9 cellular contexts compared by ENCODE assay signal in genomic region chr12:53989227-53990113, GRCh38. TPM values are rescaled to one million over a fixed set of nuclear protein-coding genes. Genes with fewer than 3 reads are reported as not detected.
A peak's percentile ranks its signal among the peaks of the same experiment; 100 is the strongest.
DNase-seq lines count a peak whose midpoint lies in the region; ATAC-seq, FAIRE-seq and TF ChIP-seq lines count a peak whose summit lies in the region.
"Had no signal": no experiment of that assay in that cellular context is flagged by ENCODE, and none has a peak within 500 bp of the region (broad histone marks: within the 10 kb centered on the region; RNA-seq: fewer than 3 reads in every experiment).

No MANE protein-coding gene starts in this region.

- peaks cover 93 to 97% of the 10 kb centered on the region in 2 donors for H3K27me3 Mint-ChIP-seq in CD8-positive, alpha-beta memory T cell

- peaks cover 96% of the 10 kb centered on the region for H3K27me3 ChIP-seq in CD8-positive, alpha-beta memory T cell (ENCODE audit: insufficient read depth, low read length, poor library complexity, severe bottlenecking)
- H3K27me3 ChIP-seq in endothelial cell of umbilical vein (ENCODE audit: control insufficient read depth in 2 of 2, insufficient read depth in 2 of 2, low read length in 2 of 2) (peaks cover 90 to 93% of the 10 kb centered on the region in 2 experiments), vagina (peaks cover 38% of the 10 kb centered on the region)

- H3K9me3 Mint-ChIP-seq in CD8-positive, alpha-beta memory T cell: peaks cover 0 to 7% (median 3%) of the 10 kb centered on the region in 5 donors

- ATAC-seq in GM21619 (IDR thresholded peaks at IDR 0.05; ENCODE audit: unreplicated experiment) (peak; percentile 55), GM18870 (IDR thresholded peaks at IDR 0.05; ENCODE audit: unreplicated experiment) (no peak)

- no peak overlapping the region for H3K9ac ChIP-seq in endothelial cell of umbilical vein (replicated peaks; ENCODE audit: extremely low read depth, insufficient read depth, low read length)

- no peak overlapping the region for H2AFZ ChIP-seq in endothelial cell of umbilical vein (ENCODE audit: low read depth, low read length)

- no peaks in the 10 kb centered on the region for H3K36me3 ChIP-seq in CD8-positive, alpha-beta memory T cell (ENCODE audit: insufficient read depth, low read length)
- H3K36me3 ChIP-seq in endothelial cell of umbilical vein (ENCODE audit: control insufficient read depth in 2 of 2, extremely low read depth in 1 of 2, insufficient read depth in 2 of 2, low read length in 2 of 2) (no peaks in the 10 kb centered on the region), vagina (no peaks in the 10 kb centered on the region)
- H3K36me3 ChIP-seq: ovary had no signal

- no peaks in the 10 kb centered on the region for H3K79me2 ChIP-seq in endothelial cell of umbilical vein (ENCODE audit: control insufficient read depth, insufficient read depth, low read length)

- H3K4me1 Mint-ChIP-seq in CD8-positive, alpha-beta memory T cell: peaks cover 37 to 54% (median 46%) of the 10 kb centered on the region in 3 donors

- dilution Hi-C loops in endothelial cell of umbilical vein (cut with MboI; ENCODE audit: extremely low pct_ligation_motif_present, low sequenced_read_pairs): no loop called here

- H3K36me3 Mint-ChIP-seq in CD8-positive, alpha-beta memory T cell: no peaks in the 10 kb centered on the region

- no peaks in the 10 kb centered on the region for H3K9me3 ChIP-seq in CD8-positive, alpha-beta memory T cell (ENCODE audit: low read length)
- H3K9me3 ChIP-seq in endothelial cell of umbilical vein (replicated peaks; ENCODE audit: control insufficient read depth, insufficient read depth, low read length) (no peaks in the 10 kb centered on the region), vagina (no peaks in the 10 kb centered on the region)
- H3K9me3 ChIP-seq: ovary had no signal

- FAIRE-seq in endothelial cell of umbilical vein (lab: Jason Lieb, UNC): peak; percentile 63

- no peak overlapping the region for H3K27ac ChIP-seq in CD8-positive, alpha-beta memory T cell (ENCODE audit: low read depth, low read length)
- H3K27ac ChIP-seq in endothelial cell of umbilical vein (ENCODE audit: insufficient read depth, low read depth, low read length) (no peak overlapping the region), vagina (no peak overlapping the region)
- H3K27ac ChIP-seq: ovary had no signal

- peak overlapping the region; percentile 37 to 78 (median 66) for H3K4me3 Mint-ChIP-seq in CD8-positive, alpha-beta memory T cell

- H3K27ac Mint-ChIP-seq in CD8-positive, alpha-beta memory T cell: peak overlapping the region in 3 of 8 donors; percentile 4 to 80 (median 56)

- no TSS peak for BruUV-seq in endothelial cell of umbilical vein (replicated peaks; lab: Mats Ljungman, UMichigan)

- H3K4me2 ChIP-seq in endothelial cell of umbilical vein (ENCODE audit: insufficient read depth, low read length): no peak overlapping the region

- intact Hi-C loops in endothelial cell of umbilical vein (cut with micrococcal nuclease) (loop anchor here (2.0 to 5.0 kb wide), 2 partner anchors 199 to 287 kb away; no protein-coding TSS in a partner anchor), vagina (cut with DNase I) (no loop called here)

- POLR2A ChIA-PET in CD8-positive, alpha-beta memory T cell (lab: Charles Lee): interaction anchor here (0.7 kb wide), 1 partner anchor 9 kb away, joined by 3 read pairs; no protein-coding TSS in a partner anchor
- POLR2A ChIA-PET in endothelial cell of umbilical vein (lab: Charles Lee): no interaction called here

- TF ChIP-seq CTCF in endothelial cell of umbilical vein (IDR thresholded peaks at IDR 0.05; ENCODE audit: extremely low read depth in 1 of 2, insufficient read depth in 1 of 2, low read depth in 1 of 2, low read length in 2 of 2): peak; percentile 31 to 40
- peak; percentile 50 for TF ChIP-seq CTCF in retinal pigment epithelial cell (conservative IDR thresholded peaks at IDR 0.05; ENCODE audit: low read depth, low read length)
- TF ChIP-seq CTCF in vagina (IDR thresholded peaks at IDR 0.05): no peak

- DNase-seq in CD8-positive, alpha-beta memory T cell: no peak
- peak; percentile 83 for DNase-seq in OCI-M1 (lab: John Stamatoyannopoulos, UW)
- DNase-seq in endothelial cell of umbilical vein (ENCODE audit: low read depth, low spot score): peak; percentile 16
- DNase-seq in retinal pigment epithelial cell (ENCODE audit: low read depth): no peak
- DNase-seq in vagina (ENCODE audit: extremely low spot score in 2 of 2): no peak
- DNase-seq in stimulated activated CD4-positive, alpha-beta T cell treated with anti-CD3 and anti-CD28 coated beads, Interleukin-2, amount 100 ng/mL, for 48 hours: no peak

- peak overlapping the region; percentile 4 for H3K4me3 ChIP-seq in CD8-positive, alpha-beta memory T cell (ENCODE audit: low read length)
- no peak overlapping the region for H3K4me3 ChIP-seq in endothelial cell of umbilical vein (replicated peaks in 1 of 3; ENCODE audit: insufficient read depth in 1 of 3, low read depth in 1 of 3, low read length in 3 of 3)
- H3K4me3 ChIP-seq in retinal pigment epithelial cell (ENCODE audit: low read length): no peak overlapping the region
- no peak overlapping the region for H3K4me3 ChIP-seq in vagina
- H3K4me3 ChIP-seq: ovary had no signal

- TF ChIP-seq POLR2A in endothelial cell of umbilical vein (IDR thresholded peaks at IDR 0.05; ENCODE audit: low read depth, low read length) (no peak), vagina (IDR thresholded peaks at IDR 0.05) (no peak)

- H4K20me1 ChIP-seq in endothelial cell of umbilical vein (replicated peaks; ENCODE audit: control insufficient read depth, extremely low read depth, insufficient read depth, low read length): no peaks in the 10 kb centered on the region

- peaks cover 29% of the 10 kb centered on the region for H3K4me1 ChIP-seq in CD8-positive, alpha-beta memory T cell (ENCODE audit: insufficient read depth, low read length)
- H3K4me1 ChIP-seq in endothelial cell of umbilical vein (ENCODE audit: control insufficient read depth, extremely low read depth, insufficient read depth, low read length) (no peaks in the 10 kb centered on the region), vagina (peaks cover 24% of the 10 kb centered on the region)

- no peaks in the 10 kb centered on the region for H3K9me1 ChIP-seq in endothelial cell of umbilical vein (replicated peaks; ENCODE audit: control insufficient read depth, extremely low read depth, insufficient read depth, low read length)

- CTCF ChIA-PET in CD8-positive, alpha-beta memory T cell (lab: Charles Lee): interaction anchor here (2.0 kb wide), 1 partner anchor 218 kb away, joined by 8 read pairs; no protein-coding TSS in a partner anchor
- CTCF ChIA-PET in endothelial cell of umbilical vein (lab: Charles Lee): interaction anchor here (1.0 to 4.3 kb wide), 9 partner anchors 11 to 221 kb away, joined by 3 to 24 read pairs (median 6); partner anchors contain the start of gene HOXC9

RNA-seq across cellular contexts. Expression of gene HOXC10, which starts 4.5 kb away (rescaled TPM):
- total RNA-seq in CD8-positive, alpha-beta memory T cell: not detected
- not detected for polyA plus RNA-seq in CD8-positive, alpha-beta memory T cell
- total RNA-seq in endothelial cell of umbilical vein: 0.44 TPM in 1 of 2 replicates, not detected in the other
- 0.18 TPM in 2 replicates for polyA plus RNA-seq in endothelial cell of umbilical vein
- polyA plus RNA-seq in endothelial cell of umbilical vein (2011; cell fraction: cytosol; rRNA removed): 0.13 and 0.18 TPM in 2 replicates
- 0.08 TPM in 1 of 2 replicates, not detected in the other for polyA plus RNA-seq in endothelial cell of umbilical vein (2011; cell fraction: nucleus; rRNA removed)
- polyA plus RNA-seq in endothelial cell of umbilical vein (2012): 5.7 and 6.5 TPM in 2 replicates
- not detected in 2 replicates for polyA minus RNA-seq in endothelial cell of umbilical vein
- 38.5 TPM for polyA minus RNA-seq in endothelial cell of umbilical vein (2011; cell fraction: cytosol; rRNA and poly(A)+ RNA removed)
- not detected in 2 replicates for polyA minus RNA-seq in endothelial cell of umbilical vein (2011; cell fraction: nucleus; rRNA and poly(A)+ RNA removed)
- not detected for total RNA-seq in vagina

RNA-seq across cellular contexts. Expression of gene HOXC9, which starts 10.5 kb away (rescaled TPM):
- total RNA-seq in CD8-positive, alpha-beta memory T cell: not detected
- polyA plus RNA-seq in CD8-positive, alpha-beta memory T cell: not detected
- total RNA-seq in endothelial cell of umbilical vein (0.21 and 0.40 TPM in 2 replicates), vagina (not detected)
- 0.54 and 0.58 TPM in 2 replicates for polyA plus RNA-seq in endothelial cell of umbilical vein
- 0.32 and 0.35 TPM in 2 replicates for polyA plus RNA-seq in endothelial cell of umbilical vein (2011; cell fraction: cytosol; rRNA removed)
- polyA plus RNA-seq in endothelial cell of umbilical vein (2011; cell fraction: nucleus; rRNA removed): 0.21 and 0.45 TPM in 2 replicates
- 6.3 and 11.9 TPM in 2 replicates for polyA plus RNA-seq in endothelial cell of umbilical vein (2012)
- not detected in 2 replicates for polyA minus RNA-seq in endothelial cell of umbilical vein
- 3.2 TPM for polyA minus RNA-seq in endothelial cell of umbilical vein (2011; cell fraction: cytosol; rRNA and poly(A)+ RNA removed)
- not detected in 2 replicates for polyA minus RNA-seq in endothelial cell of umbilical vein (2011; cell fraction: nucleus; rRNA and poly(A)+ RNA removed)

RNA-seq across cellular contexts. Expression of gene HOTAIR, which starts 14.7 kb away (rescaled TPM):
- not detected for total RNA-seq in CD8-positive, alpha-beta memory T cell
- polyA plus RNA-seq in CD8-positive, alpha-beta memory T cell: not detected
- total RNA-seq in endothelial cell of umbilical vein (not detected in 2 replicates), vagina (not detected)
- polyA plus RNA-seq in endothelial cell of umbilical vein: not detected in 2 replicates
- not detected in 2 replicates for polyA plus RNA-seq in endothelial cell of umbilical vein (2011; cell fraction: cytosol; rRNA removed)
- not detected in 2 replicates for polyA plus RNA-seq in endothelial cell of umbilical vein (2011; cell fraction: nucleus; rRNA removed)
- polyA plus RNA-seq in endothelial cell of umbilical vein (2012): not detected in 2 replicates
- polyA minus RNA-seq in endothelial cell of umbilical vein: not detected in 2 replicates
- 1.0 TPM for polyA minus RNA-seq in endothelial cell of umbilical vein (2011; cell fraction: cytosol; rRNA and poly(A)+ RNA removed)
- polyA minus RNA-seq in endothelial cell of umbilical vein (2011; cell fraction: nucleus; rRNA and poly(A)+ RNA removed): not detected in 2 replicates

RNA-seq across cellular contexts. Expression of gene HOXC11, which starts 16.5 kb away (rescaled TPM):
- not detected for total RNA-seq in CD8-positive, alpha-beta memory T cell
- not detected for polyA plus RNA-seq in CD8-positive, alpha-beta memory T cell
- not detected in 2 replicates for total RNA-seq in endothelial cell of umbilical vein
- not detected in 2 replicates for polyA plus RNA-seq in endothelial cell of umbilical vein
- polyA plus RNA-seq in endothelial cell of umbilical vein (2011; cell fraction: cytosol; rRNA removed): not detected in 2 replicates
- polyA plus RNA-seq in endothelial cell of umbilical vein (2011; cell fraction: nucleus; rRNA removed): not detected in 2 replicates
- polyA plus RNA-seq in endothelial cell of umbilical vein (2012): not detected in 2 replicates
- not detected in 2 replicates for polyA minus RNA-seq in endothelial cell of umbilical vein
- 9.5 TPM for polyA minus RNA-seq in endothelial cell of umbilical vein (2011; cell fraction: cytosol; rRNA and poly(A)+ RNA removed)
- polyA minus RNA-seq in endothelial cell of umbilical vein (2011; cell fraction: nucleus; rRNA and poly(A)+ RNA removed): not detected in 2 replicates
- not detected for total RNA-seq in vagina

RNA-seq across cellular contexts. Expression of gene HOXC8, which starts 19.3 kb away (rescaled TPM):
- not detected for total RNA-seq in CD8-positive, alpha-beta memory T cell
- polyA plus RNA-seq in CD8-positive, alpha-beta memory T cell: not detected
- total RNA-seq in endothelial cell of umbilical vein (0.35 TPM in 1 of 2 replicates, not detected in the other), vagina (not detected)
- polyA plus RNA-seq in endothelial cell of umbilical vein: 0.03 and 0.19 TPM in 2 replicates
- polyA plus RNA-seq in endothelial cell of umbilical vein (2011; cell fraction: cytosol; rRNA removed): 0.03 and 0.11 TPM in 2 replicates
- polyA plus RNA-seq in endothelial cell of umbilical vein (2011; cell fraction: nucleus; rRNA removed): 0.11 and 0.14 TPM in 2 replicates
- 2.8 and 3.8 TPM in 2 replicates for polyA plus RNA-seq in endothelial cell of umbilical vein (2012)
- 0.08 and 0.15 TPM in 2 replicates for polyA minus RNA-seq in endothelial cell of umbilical vein
- polyA minus RNA-seq in endothelial cell of umbilical vein (2011; cell fraction: cytosol; rRNA and poly(A)+ RNA removed): not detected
- polyA minus RNA-seq in endothelial cell of umbilical vein (2011; cell fraction: nucleus; rRNA and poly(A)+ RNA removed): not detected in 2 replicates

Comparison
In these comparisons a context has a peak if more than half of its experiments do, and no peak if none do; other contexts are left out.
1. DNase-seq: peak in OCI-M1 (single experiment) and endothelial cell of umbilical vein (single experiment); none in CD8-positive, alpha-beta memory T cell (0 of 5), retinal pigment epithelial cell (single experiment), vagina (0 of 2) and stimulated activated CD4-positive, alpha-beta T cell treated with anti-CD3 and anti-CD28 coated beads, Interleukin-2, amount 100 ng/mL, for 48 hours (0 of 2).
2. CTCF ChIP-seq: peak in endothelial cell of umbilical vein (2 of 2) and retinal pigment epithelial cell (single experiment); none in vagina (0 of 3).